In the genomic region with DNA sequence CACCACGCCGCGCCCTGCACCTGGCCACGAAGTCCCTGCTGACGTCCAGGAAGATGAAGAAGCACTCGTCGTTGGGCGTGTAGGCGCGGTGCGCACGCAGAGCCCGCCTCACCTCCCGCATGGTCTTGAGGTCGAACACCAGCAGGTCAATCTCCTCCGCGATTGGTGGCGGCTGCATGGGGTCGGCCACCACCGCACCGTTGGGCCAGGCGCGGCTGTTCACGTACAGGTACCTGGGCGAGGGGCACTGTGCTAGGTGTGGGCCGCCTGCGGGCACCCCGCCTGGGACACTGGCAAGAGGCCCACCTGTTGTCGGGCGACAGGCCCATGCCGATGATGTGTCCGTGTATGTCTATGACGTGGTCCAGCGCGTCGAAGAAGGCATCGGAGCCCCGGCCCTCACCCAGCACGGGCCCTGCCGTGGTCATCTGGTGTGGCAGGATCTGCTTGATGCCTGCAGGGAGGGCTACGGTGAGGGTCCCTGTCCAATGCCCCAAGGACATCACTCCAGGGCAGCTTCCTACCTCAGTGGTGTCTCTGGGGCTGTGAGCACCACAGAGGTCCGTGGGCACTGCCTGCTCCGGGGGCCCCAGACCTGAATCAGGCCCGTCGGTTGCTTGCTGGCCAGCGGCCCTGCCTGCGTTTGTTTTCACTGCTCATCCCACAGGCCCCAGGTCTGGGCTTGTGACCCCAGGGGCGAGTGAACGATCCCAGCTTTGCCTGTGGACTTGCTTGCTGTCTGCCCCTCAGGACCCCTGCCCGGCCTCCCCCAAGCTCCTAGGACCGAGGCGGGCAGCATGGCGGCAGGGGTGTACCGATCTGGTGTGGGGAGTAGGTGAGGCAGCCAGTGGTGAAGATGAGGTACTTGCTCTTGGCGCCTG, we compare ENCODE assay signal across 2 cellular contexts.
A peak's percentile ranks its signal among the peaks of the same experiment; 100 is the strongest.
TF ChIP-seq lines count a peak whose summit lies in the region.

No MANE protein-coding gene starts in this region.

TF ChIP-seq in K562, 482 proteins besides CTCF, POLR2A, EP300 and RAD21:
- no peak for TF ChIP-seq CCNT2 (IDR thresholded peaks at IDR 0.05; ENCODE audit: borderline replicate concordance, extremely low read depth, insufficient read length, low read depth, low read length)
- TF ChIP-seq RBFOX2 (IDR thresholded peaks at IDR 0.05; ENCODE audit: low read depth, low read length): peak; percentile 16
- TF ChIP-seq PREB (CRISPR knock-in tag; IDR thresholded peaks at IDR 0.05): no peak
- TF ChIP-seq POLR2G (IDR thresholded peaks at IDR 0.05; ENCODE audit: low read depth, low read length): peak; percentile 58
- peak; percentile 71 for TF ChIP-seq RBM22 (IDR thresholded peaks at IDR 0.05; ENCODE audit: low read depth, low read length, poor library complexity, severe bottlenecking)
- TF ChIP-seq NONO (IDR thresholded peaks at IDR 0.05; ENCODE audit: low read depth in 2 of 2, low read length in 1 of 2): no peak
- peak; percentile 57; the same call in 1 of the 2 replicates for TF ChIP-seq HNRNPL (IDR thresholded peaks at IDR 0.05; ENCODE audit: low read depth, low read length)
- TF ChIP-seq, protein P1, sequence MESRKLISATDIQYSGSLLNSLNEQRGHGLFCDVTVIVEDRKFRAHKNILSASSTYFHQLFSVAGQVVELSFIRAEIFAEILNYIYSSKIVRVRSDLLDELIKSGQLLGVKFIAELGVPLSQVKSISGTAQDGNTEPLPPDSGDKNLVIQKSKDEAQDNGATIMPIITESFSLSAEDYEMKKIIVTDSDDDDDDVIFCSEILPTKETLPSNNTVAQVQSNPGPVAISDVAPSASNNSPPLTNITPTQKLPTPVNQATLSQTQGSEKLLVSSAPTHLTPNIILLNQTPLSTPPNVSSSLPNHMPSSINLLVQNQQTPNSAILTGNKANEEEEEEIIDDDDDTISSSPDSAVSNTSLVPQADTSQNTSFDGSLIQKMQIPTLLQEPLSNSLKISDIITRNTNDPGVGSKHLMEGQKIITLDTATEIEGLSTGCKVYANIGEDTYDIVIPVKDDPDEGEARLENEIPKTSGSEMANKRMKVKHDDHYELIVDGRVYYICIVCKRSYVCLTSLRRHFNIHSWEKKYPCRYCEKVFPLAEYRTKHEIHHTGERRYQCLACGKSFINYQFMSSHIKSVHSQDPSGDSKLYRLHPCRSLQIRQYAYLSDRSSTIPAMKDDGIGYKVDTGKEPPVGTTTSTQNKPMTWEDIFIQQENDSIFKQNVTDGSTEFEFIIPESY (CRISPR knock-in tag; IDR thresholded peaks at IDR 0.05): peak; percentile 95
TF ChIP-seq in K562: peak in this region for 5.

TF ChIP-seq in liver, 16 proteins besides CTCF, POLR2A, EP300 and RAD21:
- TF ChIP-seq NR2F2 (IDR thresholded peaks at IDR 0.05): no peak
- no peak for TF ChIP-seq RXRA (IDR thresholded peaks at IDR 0.05)
- TF ChIP-seq FOXA2 (IDR thresholded peaks at IDR 0.05): no peak
- TF ChIP-seq SP1 (IDR thresholded peaks at IDR 0.05): no peak
- no peak for TF ChIP-seq FOXA1 (IDR thresholded peaks at IDR 0.05)
- no peak for TF ChIP-seq HNF4G (IDR thresholded peaks at IDR 0.05)
- TF ChIP-seq HNF4A (conservative IDR thresholded peaks at IDR 0.05): no peak
- no peak for TF ChIP-seq EGR1 (IDR thresholded peaks at IDR 0.05; ENCODE audit: low read depth in 2 of 2)
- TF ChIP-seq REST (IDR thresholded peaks at IDR 0.05): no peak
- TF ChIP-seq, protein P1 (IDR thresholded peaks at IDR 0.05): no peak
